In the genomic region with DNA sequence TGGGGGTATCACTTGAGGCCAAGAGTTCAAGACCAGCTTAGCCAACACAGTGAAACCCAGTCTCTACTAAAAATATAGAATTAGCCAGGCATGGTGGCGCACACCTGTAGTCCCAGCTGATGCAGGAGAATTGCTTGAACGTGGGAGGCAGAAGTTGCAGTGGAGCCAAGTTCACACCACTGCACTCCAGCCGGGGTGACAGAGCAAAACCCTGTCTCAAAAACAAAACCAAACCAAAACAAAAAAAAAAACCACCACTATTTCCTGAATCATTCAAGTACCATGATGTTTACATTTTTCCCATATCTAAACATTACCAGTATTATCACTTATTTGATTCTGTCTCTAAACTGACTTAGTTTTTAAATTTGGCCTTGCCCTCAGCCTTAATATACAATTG, we compare ENCODE assay signal across 1 cellular context.
TF ChIP-seq lines count a peak whose summit lies in the region.

No MANE protein-coding gene starts in this region.

TF ChIP-seq in WTC11, 78 proteins besides CTCF, POLR2A, EP300 and RAD21 (continued from another document):
- TF ChIP-seq ZNF281 (CRISPR knock-in tag; IDR thresholded peaks at IDR 0.05) (no peak), EMX1 (CRISPR knock-in tag; IDR thresholded peaks at IDR 0.05) (no peak), NR2C2 (CRISPR knock-in tag; IDR thresholded peaks at IDR 0.05) (no peak), ATF6 (CRISPR knock-in tag; IDR thresholded peaks at IDR 0.05) (no peak), NFYB (CRISPR knock-in tag; conservative IDR thresholded peaks at IDR 0.05; ENCODE audit: low read depth) (no peak), ZNF416 (CRISPR knock-in tag; IDR thresholded peaks at IDR 0.05) (no peak), SMAD4 (CRISPR knock-in tag; IDR thresholded peaks at IDR 0.05) (no peak), ERG (CRISPR knock-in tag; IDR thresholded peaks at IDR 0.05) (no peak), ZNF232 (CRISPR knock-in tag; IDR thresholded peaks at IDR 0.05) (no peak)
